Comparison of ENCODE assay signal across 8 cellular contexts in the genomic region with DNA sequence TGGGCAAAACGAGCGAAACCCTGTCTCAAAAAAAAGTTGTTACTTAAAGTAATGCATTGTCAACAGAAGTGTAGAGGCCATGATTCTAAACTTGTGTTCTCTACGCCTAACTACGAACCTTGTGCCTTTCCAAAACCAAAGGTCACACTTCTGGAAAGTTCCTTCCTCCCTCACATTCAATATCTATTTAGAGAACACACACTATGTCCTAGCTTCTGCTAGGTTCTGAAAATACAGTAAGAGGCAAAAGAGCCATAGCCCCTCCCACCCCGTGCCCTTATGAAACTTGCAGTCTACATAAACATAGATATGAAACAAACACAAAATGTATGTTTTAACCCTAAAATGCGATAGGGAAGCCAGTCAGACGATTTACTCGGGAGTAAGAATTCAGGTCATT. TPM values are rescaled to one million over a fixed set of nuclear protein-coding genes. Genes with fewer than 3 reads are reported as not detected.
DNase-seq lines count a peak whose midpoint lies in the region; ATAC-seq and TF ChIP-seq lines count a peak whose summit lies in the region.

No MANE protein-coding gene starts in this region.

- H3K27me3 ChIP-seq in vagina, result no peaks in the 10 kb centered on the region

- TF ChIP-seq CTCF in GM12875 (IDR thresholded peaks at IDR 0.05; ENCODE audit: borderline replicate concordance, insufficient read depth, low read depth, low read length), result no peak
- TF ChIP-seq CTCF in brain (conservative IDR thresholded peaks at IDR 0.05), result no peak
- TF ChIP-seq CTCF in vagina (IDR thresholded peaks at IDR 0.05), result no peak

- H3K4me1 Mint-ChIP-seq in brain (peaks cover 31% of the 10 kb centered on the region), memory B cell (peaks cover 28% of the 10 kb centered on the region)

- peaks cover 20% of the 10 kb centered on the region for H3K4me1 ChIP-seq in vagina

- H3K36me3 Mint-ChIP-seq in brain, result peaks cover 3% of the 10 kb centered on the region
- H3K36me3 Mint-ChIP-seq in memory B cell, result no peaks in the 10 kb centered on the region

- peak overlapping the region; percentile 38 to 88 (median 67) for H3K27ac Mint-ChIP-seq in brain
- H3K27ac Mint-ChIP-seq in memory B cell, result peak overlapping the region; percentile 98

- intact Hi-C loops in vagina (cut with DNase I), result loop anchor here (5.0 to 10.0 kb wide), 2 partner anchors 319 to 512 kb away; no protein-coding TSS in a partner anchor

- peaks cover 0 to 5% (median 0%) of the 10 kb centered on the region in 5 experiments for H3K9me3 Mint-ChIP-seq in brain
- H3K9me3 Mint-ChIP-seq in memory B cell, result peaks cover 2% of the 10 kb centered on the region

- H3K27me3 Mint-ChIP-seq in brain (no peaks in the 10 kb centered on the region), memory B cell (no peaks in the 10 kb centered on the region)

- H3K4me3 Mint-ChIP-seq in brain (peak overlapping the region; percentile 78 to 84 (median 82)), memory B cell (peak overlapping the region; percentile 92)

- DNase-seq in memory B cell (ENCODE audit: low spot score in 2 of 2) (no peak), vagina (ENCODE audit: extremely low spot score in 2 of 2) (no peak), NOMO-1 treated with dmso at 0.1 percent for 144 hours (lab: John Stamatoyannopoulos, UW; ENCODE audit: unreplicated experiment) (no peak), middle frontal gyrus (ENCODE audit: extremely low spot score, low spot score) (no peak), RKO (ENCODE audit: low spot score) (no peak)

- no peaks in the 10 kb centered on the region for H3K9me3 ChIP-seq in vagina

- no peaks in the 10 kb centered on the region for H3K36me3 ChIP-seq in vagina

- ATAC-seq in HG03066 (IDR thresholded peaks at IDR 0.05; ENCODE audit: low read depth, unreplicated experiment), result peak; percentile 9
- peak; percentile 1 for ATAC-seq in memory B cell (ENCODE audit: low read depth)

- peak overlapping the region; percentile 74 for H3K27ac ChIP-seq in vagina

- TF ChIP-seq POLR2A in vagina (IDR thresholded peaks at IDR 0.05), result no peak

- H3K4me3 ChIP-seq in GM12875 (ENCODE audit: low read depth, low read length), result peak overlapping the region; percentile 67
- peak overlapping the region; percentile 50 to 54 for H3K4me3 ChIP-seq in vagina

RNA-seq across cellular contexts. Expression of gene RNF6, which starts 36.4 kb away (rescaled TPM):
- 5.3 TPM for polyA plus RNA-seq in brain (ENCODE audit: insufficient read depth, low read depth, low replicate concordance)
- total RNA-seq in vagina, result 22.1 TPM
